23 cellular contexts compared by ENCODE assay signal in the genomic region with DNA sequence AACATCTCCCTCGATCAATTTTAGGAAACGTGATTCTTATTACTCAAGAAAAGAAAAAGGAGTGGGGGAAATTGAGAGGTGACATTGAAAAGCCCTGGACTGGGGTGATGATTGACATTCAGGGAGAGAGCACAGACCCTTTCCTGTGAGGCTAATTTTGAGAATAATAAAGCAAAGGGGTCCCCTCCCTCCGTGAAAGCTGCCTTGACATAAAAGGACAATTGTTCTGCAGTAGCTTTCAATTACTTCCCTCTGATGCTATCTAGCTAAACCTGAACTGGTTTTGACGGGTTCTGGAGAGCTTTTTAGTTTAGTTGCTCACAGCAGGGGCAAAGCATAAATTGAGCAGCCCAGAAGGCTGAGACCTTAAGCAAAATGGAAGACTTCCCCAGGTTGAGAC. TPM values are rescaled to one million over a fixed set of nuclear protein-coding genes. Genes with fewer than 3 reads are reported as not detected.
DNase-seq lines count a peak whose midpoint lies in the region; ATAC-seq and TF ChIP-seq lines count a peak whose summit lies in the region.
"Had no signal": no experiment of that assay in that cellular context is flagged by ENCODE, and none has a peak within 500 bp of the region (broad histone marks: within the 10 kb centered on the region; RNA-seq: fewer than 3 reads in every experiment).

No MANE protein-coding gene starts in this region.

- no peak overlapping the region for H4K8ac ChIP-seq in neuronal stem cell (ENCODE audit: low read depth, low read length)

- H3K23ac ChIP-seq in neuronal stem cell (ENCODE audit: low read depth, low read length, poor library complexity): no peak overlapping the region

- TF ChIP-seq CTCF in heart left ventricle (IDR thresholded peaks at IDR 0.05): no peak

- H3K27ac ChIP-seq in neuronal stem cell (replicated peaks; ENCODE audit: low read length) (no peak overlapping the region), heart left ventricle (no peak overlapping the region)
- H3K27ac ChIP-seq: 22Rv1; BLaER1 treated with 17β-estradiol and CSF1 and Interleukin-3, amounts not matched to agents 10 nM and 100 nM; SJSA1 had no signal

- H3K4me3 ChIP-seq in neuronal stem cell (ENCODE audit: low read length in 2 of 2) (no peak overlapping the region), heart left ventricle (no peak overlapping the region)
- H3K4me3 ChIP-seq: BLaER1 treated with 17β-estradiol and CSF1 and Interleukin-3, amounts not matched to agents 10 nM and 100 nM; SJSA1 had no signal

- H3K79me1 ChIP-seq in neuronal stem cell (ENCODE audit: low read depth, low read length): no peaks in the 10 kb centered on the region

- no peak for ATAC-seq in heart left ventricle
- ATAC-seq: HCT116, Right ventricle myocardium inferior, T-helper 17 cell had no signal

- no peak overlapping the region for H3K14ac ChIP-seq in neuronal stem cell (ENCODE audit: low read length)

- H3K18ac ChIP-seq in neuronal stem cell (ENCODE audit: low read length): no peak overlapping the region

- H2AK5ac ChIP-seq in neuronal stem cell (ENCODE audit: low read depth, low read length): no peak overlapping the region

- no peak overlapping the region for H2BK12ac ChIP-seq in neuronal stem cell (ENCODE audit: low read length)

- H3K9ac ChIP-seq in neuronal stem cell (ENCODE audit: low read depth, low read length, poor library complexity): no peak overlapping the region
- H3K9ac ChIP-seq: BLaER1 treated with 17β-estradiol and CSF1 and Interleukin-3, amounts not matched to agents 10 nM and 100 nM had no signal

- no peak overlapping the region for H2BK120ac ChIP-seq in neuronal stem cell (ENCODE audit: low read depth, low read length)

- no peak overlapping the region for H3K4me2 ChIP-seq in neuronal stem cell (ENCODE audit: insufficient read depth, low read length, poor library complexity, severe bottlenecking)
- H3K4me2 ChIP-seq: BLaER1 treated with 17β-estradiol and CSF1 and Interleukin-3, amounts not matched to agents 10 nM and 100 nM had no signal

- H2BK15ac ChIP-seq in neuronal stem cell (ENCODE audit: low read length): no peak overlapping the region

- H2AFZ ChIP-seq in neuronal stem cell (ENCODE audit: low read length): peak overlapping the region; percentile 19

- intact Hi-C loops in heart left ventricle (cut with DNase I): no loop called here

- H3K4me1 ChIP-seq in neuronal stem cell (ENCODE audit: control insufficient read depth in 2 of 2, insufficient read depth in 1 of 2, low read depth in 1 of 2, low read length in 2 of 2) (peaks cover 2 to 14% of the 10 kb centered on the region in 2 donors), heart left ventricle (peaks cover 0 to 10% (median 0%) of the 10 kb centered on the region in 12 donors)
- H3K4me1 ChIP-seq: SJSA1 had no signal

- no CpG with 5 or more reads among the region's 4 CpGs for WGBS in neuronal stem cell (ENCODE audit: extremely low coverage in 2 of 2, insufficient read length in 2 of 2, insufficient replicate concordance in 1 of 2), 2 donors
- 67 to 75% (median 70%) methylated on average over 4 of the region's 4 CpGs for WGBS in heart left ventricle, 4 donors

- no peak overlapping the region for H3K4ac ChIP-seq in neuronal stem cell (ENCODE audit: low read length)

- no peak overlapping the region for H2BK5ac ChIP-seq in neuronal stem cell (ENCODE audit: low read length)

- H3K36me3 ChIP-seq in neuronal stem cell (replicated peaks in 1 of 2; ENCODE audit: control insufficient read depth in 2 of 2, insufficient read depth in 2 of 2, low read length in 2 of 2): no peaks in the 10 kb centered on the region
- H3K36me3 ChIP-seq in heart left ventricle: no peaks in the 10 kb centered on the region
- H3K36me3 ChIP-seq: SJSA1 had no signal

- peak; percentile 1 for DNase-seq in DMS79 treated with DMSO at 0.1 percent for 48 hours (lab: John Stamatoyannopoulos, UW)
- no peak for DNase-seq in DMS79 (lab: John Stamatoyannopoulos, UW)
- DNase-seq in NCI-H146 (lab: John Stamatoyannopoulos, UW): peak; percentile 65
- peak; percentile 16 for DNase-seq in SK-N-DZ (ENCODE audit: low spot score)
- DNase-seq in neuronal stem cell (ENCODE audit: low spot score): no peak
- DNase-seq in SKM-1 (lab: John Stamatoyannopoulos, UW; ENCODE audit: unreplicated experiment): no peak
- no peak for DNase-seq in heart left ventricle
- DNase-seq in KG1 (lab: John Stamatoyannopoulos, UW): no peak
- DNase-seq: ACHN; CD4-positive, alpha-beta memory T cell; GOT3; IMR-90; NCI-H1105; NCI-H187; NCI-H2171 treated with DMSO at 0.1 percent for 48 hours; NCI-H524; OCI-M1; T-helper 17 cell had no signal

- H3K9me3 ChIP-seq in neuronal stem cell (replicated peaks in 1 of 2; ENCODE audit: control insufficient read depth in 2 of 2, insufficient read depth in 1 of 2, low read depth in 1 of 2, low read length in 2 of 2) (peaks cover 0 to 2% of the 10 kb centered on the region in 2 donors), heart left ventricle (peaks cover 0 to 8% (median 2%) of the 10 kb centered on the region in 12 donors)

- H4K91ac ChIP-seq in neuronal stem cell (ENCODE audit: low read depth, low read length, poor library complexity): no peak overlapping the region

- H3K27me3 ChIP-seq in neuronal stem cell (ENCODE audit: control insufficient read depth in 3 of 3, insufficient read depth in 3 of 3, low read depth in 1 of 3, low read length in 3 of 3) (peaks cover 0 to 2% (median 0%) of the 10 kb centered on the region in 3 experiments), heart left ventricle (no peaks in the 10 kb centered on the region)
- H3K27me3 ChIP-seq: BLaER1 treated with 17β-estradiol and CSF1 and Interleukin-3, amounts not matched to agents 10 nM and 100 nM; SJSA1 had no signal

- no peak for TF ChIP-seq POLR2A in heart left ventricle (IDR thresholded peaks at IDR 0.05)

RNA-seq across cellular contexts. Expression of a gene that starts 14.4 kb away (rescaled TPM):
- 5.8 and 12.5 TPM in 2 replicates for polyA plus RNA-seq in SK-N-DZ (2014; cell fraction: cytosol; rRNA removed)
- polyA plus RNA-seq in SK-N-DZ (2014; cell fraction: nucleus; rRNA removed): 7.6 and 9.6 TPM in 2 replicates
- 16.9 TPM for polyA plus RNA-seq in neuronal stem cell (2013, experiment 1 of 2)
- polyA plus RNA-seq in neuronal stem cell (2013, experiment 2 of 2): 17.6 TPM
- 10 to 100 TPM in 1 of 9 donors, 1 to 10 TPM in 8; 1.7 to 12.1 (median 3.5) TPM for total RNA-seq in heart left ventricle
- polyA plus RNA-seq in heart left ventricle: 1 to 10 TPM; 4.8 to 6.4 TPM
- total RNA-seq: IMR-90, SJSA1 had no signal

Comparison
In these comparisons a context has a peak if more than half of its experiments do, and no peak if none do; other contexts are left out.
1. DNase-seq: peak in DMS79 treated with DMSO at 0.1 percent for 48 hours (single experiment), NCI-H146 (single experiment) and SK-N-DZ (single experiment); none in DMS79 (single experiment), neuronal stem cell (single experiment), SKM-1 (single experiment), heart left ventricle (0 of 5) and KG1 (single experiment).